ENCODE assay signal across 1 cellular context in the genomic region with DNA sequence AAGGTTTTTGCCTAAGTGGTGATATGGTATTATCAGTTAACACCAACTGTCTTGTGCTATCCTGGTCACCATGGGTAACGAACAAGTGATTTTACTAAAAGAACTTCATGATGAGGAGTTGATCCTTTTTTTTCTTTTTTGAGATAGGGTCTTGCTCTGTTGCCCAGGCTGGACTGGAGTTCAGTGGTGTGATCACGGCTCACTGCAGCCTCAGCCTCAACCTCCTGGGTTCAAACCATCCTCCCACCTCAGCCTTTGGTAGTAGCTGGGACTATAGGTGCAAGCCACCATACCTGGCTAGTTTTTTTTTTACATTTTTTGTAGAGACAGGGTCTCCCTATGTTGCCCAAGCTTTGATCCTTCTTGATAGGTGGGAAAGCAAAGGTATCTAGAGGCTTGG.
TF ChIP-seq lines count a peak whose summit lies in the region.

No MANE protein-coding gene starts in this region.

TF ChIP-seq in K562, 482 proteins besides CTCF, POLR2A, EP300 and RAD21:
- TF ChIP-seq MCM5 (IDR thresholded peaks at IDR 0.05; ENCODE audit: low read depth) = no peak
- peak; percentile 20; the same call in 1 of the 2 replicates for TF ChIP-seq CBFA2T3 (IDR thresholded peaks at IDR 0.05)
- TF ChIP-seq, protein P1, sequence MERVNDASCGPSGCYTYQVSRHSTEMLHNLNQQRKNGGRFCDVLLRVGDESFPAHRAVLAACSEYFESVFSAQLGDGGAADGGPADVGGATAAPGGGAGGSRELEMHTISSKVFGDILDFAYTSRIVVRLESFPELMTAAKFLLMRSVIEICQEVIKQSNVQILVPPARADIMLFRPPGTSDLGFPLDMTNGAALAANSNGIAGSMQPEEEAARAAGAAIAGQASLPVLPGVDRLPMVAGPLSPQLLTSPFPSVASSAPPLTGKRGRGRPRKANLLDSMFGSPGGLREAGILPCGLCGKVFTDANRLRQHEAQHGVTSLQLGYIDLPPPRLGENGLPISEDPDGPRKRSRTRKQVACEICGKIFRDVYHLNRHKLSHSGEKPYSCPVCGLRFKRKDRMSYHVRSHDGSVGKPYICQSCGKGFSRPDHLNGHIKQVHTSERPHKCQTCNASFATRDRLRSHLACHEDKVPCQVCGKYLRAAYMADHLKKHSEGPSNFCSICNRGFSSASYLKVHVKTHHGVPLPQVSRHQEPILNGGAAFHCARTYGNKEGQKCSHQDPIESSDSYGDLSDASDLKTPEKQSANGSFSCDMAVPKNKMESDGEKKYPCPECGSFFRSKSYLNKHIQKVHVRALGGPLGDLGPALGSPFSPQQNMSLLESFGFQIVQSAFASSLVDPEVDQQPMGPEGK (CRISPR knock-in tag; IDR thresholded peaks at IDR 0.05; ENCODE audit: borderline replicate concordance) = no peak
- peak; percentile 62; the same call in 1 of the 2 replicates for TF ChIP-seq ZNF121 (CRISPR knock-in tag; conservative IDR thresholded peaks at IDR 0.05)
- TF ChIP-seq FOXK1 (CRISPR knock-in tag; IDR thresholded peaks at IDR 0.05; ENCODE audit: borderline replicate concordance) = no peak
- TF ChIP-seq KLF10 (CRISPR knock-in tag; IDR thresholded peaks at IDR 0.05) = no peak
- TF ChIP-seq CBFB (CRISPR knock-in tag; IDR thresholded peaks at IDR 0.05) = no peak
- TF ChIP-seq, protein P2, sequence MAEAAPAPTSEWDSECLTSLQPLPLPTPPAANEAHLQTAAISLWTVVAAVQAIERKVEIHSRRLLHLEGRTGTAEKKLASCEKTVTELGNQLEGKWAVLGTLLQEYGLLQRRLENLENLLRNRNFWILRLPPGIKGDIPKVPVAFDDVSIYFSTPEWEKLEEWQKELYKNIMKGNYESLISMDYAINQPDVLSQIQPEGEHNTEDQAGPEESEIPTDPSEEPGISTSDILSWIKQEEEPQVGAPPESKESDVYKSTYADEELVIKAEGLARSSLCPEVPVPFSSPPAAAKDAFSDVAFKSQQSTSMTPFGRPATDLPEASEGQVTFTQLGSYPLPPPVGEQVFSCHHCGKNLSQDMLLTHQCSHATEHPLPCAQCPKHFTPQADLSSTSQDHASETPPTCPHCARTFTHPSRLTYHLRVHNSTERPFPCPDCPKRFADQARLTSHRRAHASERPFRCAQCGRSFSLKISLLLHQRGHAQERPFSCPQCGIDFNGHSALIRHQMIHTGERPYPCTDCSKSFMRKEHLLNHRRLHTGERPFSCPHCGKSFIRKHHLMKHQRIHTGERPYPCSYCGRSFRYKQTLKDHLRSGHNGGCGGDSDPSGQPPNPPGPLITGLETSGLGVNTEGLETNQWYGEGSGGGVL (CRISPR knock-in tag; IDR thresholded peaks at IDR 0.05) = no peak
- no peak for TF ChIP-seq KLF6 (CRISPR knock-in tag; IDR thresholded peaks at IDR 0.05; ENCODE audit: borderline replicate concordance)
